7 cellular contexts compared by ENCODE assay signal in genomic region chr6:157663261-157663660, GRCh38.
"Had no signal": no experiment of that assay in that cellular context is flagged by ENCODE, and none has a peak within 500 bp of the region (broad histone marks: within the 10 kb centered on the region; RNA-seq: fewer than 3 reads in every experiment).

No MANE protein-coding gene starts in this region.

- DNase-seq: GDM1, GF-D8 had no signal

- H3K4me3 ChIP-seq: GM12878 had no signal

- FAIRE-seq: G401.6, GM12878, GM12892, GM18507, GM19239 had no signal
